ENCODE assay signal across 1 cellular context in the genomic region with DNA sequence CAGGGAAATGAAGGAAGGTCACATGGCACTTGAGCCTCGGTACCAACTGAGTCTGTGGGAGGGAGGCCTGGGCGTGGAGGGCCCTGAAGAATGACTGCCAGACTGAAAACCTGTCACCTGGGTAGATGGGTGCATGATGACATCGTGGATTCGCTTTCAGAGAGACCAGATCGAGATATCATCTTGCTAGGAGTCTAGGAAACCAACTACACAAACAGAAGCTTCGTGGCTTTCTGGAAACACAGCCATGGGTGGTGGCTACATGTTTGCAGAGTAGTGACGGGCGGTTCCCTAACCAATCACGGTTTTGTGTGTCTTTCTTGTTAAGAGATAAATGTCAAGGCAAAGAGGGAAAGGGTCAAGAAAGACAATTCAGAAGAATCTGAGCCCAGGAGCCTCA.
TF ChIP-seq lines count a peak whose summit lies in the region.

No MANE protein-coding gene starts in this region.

TF ChIP-seq in GM12878, 131 proteins besides CTCF, POLR2A, EP300 and RAD21 (continued from another document):
- TF ChIP-seq TCF12 (IDR thresholded peaks at IDR 0.05; ENCODE audit: low read depth, low read length): 0 out of 2 replicates have a peak, but pooled peaks have one; percentile 15
- TF ChIP-seq ZZZ3 (IDR thresholded peaks at IDR 0.05; ENCODE audit: control insufficient read depth, insufficient read length, low read depth): no peak
- TF ChIP-seq, protein P1, sequence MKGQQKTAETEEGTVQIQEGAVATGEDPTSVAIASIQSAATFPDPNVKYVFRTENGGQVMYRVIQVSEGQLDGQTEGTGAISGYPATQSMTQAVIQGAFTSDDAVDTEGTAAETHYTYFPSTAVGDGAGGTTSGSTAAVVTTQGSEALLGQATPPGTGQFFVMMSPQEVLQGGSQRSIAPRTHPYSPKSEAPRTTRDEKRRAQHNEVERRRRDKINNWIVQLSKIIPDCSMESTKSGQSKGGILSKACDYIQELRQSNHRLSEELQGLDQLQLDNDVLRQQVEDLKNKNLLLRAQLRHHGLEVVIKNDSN (IDR thresholded peaks at IDR 0.05; ENCODE audit: borderline replicate concordance, extremely low read length, insufficient read depth, low read depth, low read length): peak; percentile 18
- TF ChIP-seq ZNF274 (IDR thresholded peaks at IDR 0.05; ENCODE audit: insufficient read depth, insufficient read length): no peak
- TF ChIP-seq, protein P2, sequence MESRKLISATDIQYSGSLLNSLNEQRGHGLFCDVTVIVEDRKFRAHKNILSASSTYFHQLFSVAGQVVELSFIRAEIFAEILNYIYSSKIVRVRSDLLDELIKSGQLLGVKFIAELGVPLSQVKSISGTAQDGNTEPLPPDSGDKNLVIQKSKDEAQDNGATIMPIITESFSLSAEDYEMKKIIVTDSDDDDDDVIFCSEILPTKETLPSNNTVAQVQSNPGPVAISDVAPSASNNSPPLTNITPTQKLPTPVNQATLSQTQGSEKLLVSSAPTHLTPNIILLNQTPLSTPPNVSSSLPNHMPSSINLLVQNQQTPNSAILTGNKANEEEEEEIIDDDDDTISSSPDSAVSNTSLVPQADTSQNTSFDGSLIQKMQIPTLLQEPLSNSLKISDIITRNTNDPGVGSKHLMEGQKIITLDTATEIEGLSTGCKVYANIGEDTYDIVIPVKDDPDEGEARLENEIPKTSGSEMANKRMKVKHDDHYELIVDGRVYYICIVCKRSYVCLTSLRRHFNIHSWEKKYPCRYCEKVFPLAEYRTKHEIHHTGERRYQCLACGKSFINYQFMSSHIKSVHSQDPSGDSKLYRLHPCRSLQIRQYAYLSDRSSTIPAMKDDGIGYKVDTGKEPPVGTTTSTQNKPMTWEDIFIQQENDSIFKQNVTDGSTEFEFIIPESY (IDR thresholded peaks at IDR 0.05): no peak
- TF ChIP-seq POU2F2 (IDR thresholded peaks at IDR 0.05; ENCODE audit: borderline replicate concordance, low read depth, low read length): no peak
- no peak for TF ChIP-seq RCOR1 (conservative IDR thresholded peaks at IDR 0.05; ENCODE audit: low read depth, low read length)
- no peak for TF ChIP-seq DPF2 (IDR thresholded peaks at IDR 0.05)
- TF ChIP-seq ZNF207 (IDR thresholded peaks at IDR 0.05; ENCODE audit: borderline replicate concordance): no peak
- TF ChIP-seq KAT2A (conservative IDR thresholded peaks at IDR 0.05; ENCODE audit: control insufficient read depth, low read depth, low read length): no peak
- TF ChIP-seq SREBF1 (IDR thresholded peaks at IDR 0.05; ENCODE audit: low read length): no peak
- 0 out of 2 replicates have a peak, but pooled peaks have one; percentile 3 for TF ChIP-seq YY1 (IDR thresholded peaks at IDR 0.05; ENCODE audit: low read depth, low read length)
TF ChIP-seq in GM12878: peak in this region for 3.
